Comparison of ENCODE assay signal across 31 cellular contexts in the genomic region with DNA sequence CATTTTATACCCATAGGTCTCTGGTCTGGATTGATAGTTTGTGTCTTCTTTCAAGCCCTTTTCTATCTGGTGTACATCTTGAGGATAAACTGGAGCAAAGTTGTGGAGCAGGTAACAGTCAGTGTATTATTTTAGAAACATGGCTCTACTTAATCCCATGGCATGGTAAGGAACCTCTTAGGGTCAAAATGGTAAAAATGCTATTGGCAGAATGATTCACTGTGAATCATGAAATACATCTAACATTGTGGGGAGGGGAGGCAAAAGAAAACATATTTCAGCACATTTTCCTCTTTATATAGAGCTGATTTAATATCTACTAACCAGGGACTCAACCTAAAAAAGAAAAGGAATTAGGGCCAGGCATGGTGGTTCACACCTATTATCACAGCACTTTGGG.
"Had no signal": no experiment of that assay in that cellular context is flagged by ENCODE, and none has a peak within 500 bp of the region (broad histone marks: within the 10 kb centered on the region; RNA-seq: fewer than 3 reads in every experiment).

No MANE protein-coding gene starts in this region.

- H3K36me3 ChIP-seq: breast epithelium, esophagus squamous epithelium, left ventricle myocardium inferior, right lobe of liver, uterus had no signal

- H3K27me3 Mint-ChIP-seq: type B pancreatic cell had no signal

- DNase-seq: activated CD4-positive, alpha-beta memory T cell treated with anti-CD3 and anti-CD28 coated beads for 36 hours; activated CD4-positive, alpha-beta T cell treated with anti-CD3 and anti-CD28 coated beads, Interleukin-2, amount 10 ng/mL, durations not matched to agents 24 days and 14 days; activated CD4-positive, CD25-positive, alpha-beta regulatory T cell treated with anti-CD3 and anti-CD28 coated beads, Interleukin-2, amount 50 U/mL, for 72 hours; activated naive CD8-positive, alpha-beta T cell treated with anti-CD3 and anti-CD28 coated beads, Interleukin-2, amount 50 U/mL, for 24 hours; activated T-cell treated with anti-CD3 and anti-CD28 coated beads, Interleukin-2, amount 50 U/mL, for 4 hours; amygdala; dermis blood vessel endothelial cell; effector CD4-positive, alpha-beta T cell; esophagus squamous epithelium; kidney glomerular epithelial cell; left ventricle myocardium inferior; mucosa of descending colon; right lobe of liver; stimulated activated CD4-positive, alpha-beta T cell treated with anti-CD3 and anti-CD28 coated beads, Interleukin-1b, Interleukin-23, amount 100 ng/mL, for 48 hours; stimulated activated CD4-positive, alpha-beta T cell treated with anti-CD3 and anti-CD28 coated beads, Interleukin-4, amount 100 ng/mL, for 4 hours; stimulated activated CD8-positive, alpha-beta memory T cell treated with anti-CD3 and anti-CD28 coated beads, Interleukin-4, amount 100 ng/mL, for 48 hours; stimulated activated naive CD8-positive, alpha-beta T cell treated with anti-CD3 and anti-CD28 coated beads, Interleukin-15, amount 100 ng/mL, for 72 hours; substantia nigra; T-helper 2 cell; uterus had no signal

- H3K4me3 ChIP-seq: breast epithelium, esophagus squamous epithelium, left ventricle myocardium inferior, lung, mucosa of descending colon, right lobe of liver, smooth muscle cell, uterus had no signal

- FAIRE-seq: colon, frontal cortex had no signal

- H3K4me1 Mint-ChIP-seq: activated CD4-positive, alpha-beta T cell treated with anti-CD3 and anti-CD28 coated beads, Interleukin-2, amount 10 ng/mL, durations not matched to agents 24 days and 14 days; activated naive CD4-positive, alpha-beta T cell treated with anti-CD3 and anti-CD28 coated beads, Interleukin-2, amount 50 U/mL, for 24 hours; activated naive CD8-positive, alpha-beta T cell treated with anti-CD3 and anti-CD28 coated beads, Interleukin-2, amount 50 U/mL, for 24 hours; central memory CD8-positive, alpha-beta T cell; stimulated activated memory B cell treated with anti-CD40 and anti-IgM and Interleukin-4, amounts not matched to agents 10 μg/mL and 1 μg/mL and 100 μg/mL, for 72 hours; stimulated activated naive CD8-positive, alpha-beta T cell treated with anti-CD3 and anti-CD28 coated beads, Interleukin-15, amount 100 ng/mL, for 72 hours had no signal

- H3K4me2 ChIP-seq: smooth muscle cell had no signal

- H3K9me3 Mint-ChIP-seq: activated CD4-positive, alpha-beta memory T cell treated with anti-CD3 and anti-CD28 coated beads for 36 hours; activated CD4-positive, alpha-beta T cell treated with anti-CD3 and anti-CD28 coated beads, Interleukin-2, amount 10 ng/mL, durations not matched to agents 24 days and 14 days; activated naive CD4-positive, alpha-beta T cell treated with anti-CD3 and anti-CD28 coated beads, Interleukin-2, amount 50 U/mL, for 24 hours; activated naive CD8-positive, alpha-beta T cell treated with anti-CD3 and anti-CD28 coated beads, Interleukin-2, amount 50 U/mL, for 24 hours; activated T-cell treated with anti-CD3 and anti-CD28 coated beads, Interleukin-2, amount 50 U/mL, for 4 hours; activated T-helper 2 cell treated with anti-CD3 and anti-CD28 coated beads, Interferon-gamma antibody, Interleukin-2, Interleukin-4, amounts not matched to agents 10 μg/mL and 5 μg/mL and 100 μg/mL, durations not matched to agents 14 hours and 24 hours and 36 hours; central memory CD8-positive, alpha-beta T cell; natural killer cell treated with Interleukin-12 subunit alpha and Interleukin-12 subunit beta and Interleukin-15 and Interleukin-18, amount 100 ng/mL, for 72 hours; stimulated activated memory B cell treated with anti-CD40 and anti-IgM and Interleukin-4, amounts not matched to agents 10 μg/mL and 1 μg/mL and 100 μg/mL, for 72 hours; stimulated activated naive CD8-positive, alpha-beta T cell treated with anti-CD3 and anti-CD28 coated beads, Interleukin-15, amount 100 ng/mL, for 72 hours; type B pancreatic cell had no signal

- H3K9me3 ChIP-seq: breast epithelium, esophagus squamous epithelium, left ventricle myocardium inferior, mucosa of descending colon, right lobe of liver, uterus had no signal

- H3K27me3 ChIP-seq: breast epithelium, right lobe of liver, uterus had no signal

- H3K27ac Mint-ChIP-seq: activated CD4-positive, alpha-beta memory T cell treated with anti-CD3 and anti-CD28 coated beads for 36 hours; activated CD4-positive, alpha-beta T cell treated with anti-CD3 and anti-CD28 coated beads, Interleukin-2, amount 10 ng/mL, durations not matched to agents 24 days and 14 days; activated naive CD4-positive, alpha-beta T cell treated with anti-CD3 and anti-CD28 coated beads, Interleukin-2, amount 50 U/mL, for 24 hours; activated naive CD8-positive, alpha-beta T cell treated with anti-CD3 and anti-CD28 coated beads, Interleukin-2, amount 50 U/mL, for 24 hours; activated T-helper 2 cell treated with anti-CD3 and anti-CD28 coated beads, Interferon-gamma antibody, Interleukin-2, Interleukin-4, amounts not matched to agents 10 μg/mL and 5 μg/mL and 100 μg/mL, durations not matched to agents 14 hours and 24 hours and 36 hours; natural killer cell treated with Interleukin-12 subunit alpha and Interleukin-12 subunit beta and Interleukin-15 and Interleukin-18, amount 100 ng/mL, for 72 hours; stimulated activated memory B cell treated with anti-CD40 and anti-IgM and Interleukin-4, amounts not matched to agents 10 μg/mL and 1 μg/mL and 100 μg/mL, for 72 hours; type B pancreatic cell had no signal

- H3K4me1 ChIP-seq: breast epithelium, esophagus squamous epithelium, left ventricle myocardium inferior, uterus had no signal

- H3K36me3 Mint-ChIP-seq: activated CD4-positive, alpha-beta memory T cell treated with anti-CD3 and anti-CD28 coated beads for 36 hours; activated naive CD4-positive, alpha-beta T cell treated with anti-CD3 and anti-CD28 coated beads, Interleukin-2, amount 50 U/mL, for 24 hours; natural killer cell treated with Interleukin-12 subunit alpha and Interleukin-12 subunit beta and Interleukin-15 and Interleukin-18, amount 100 ng/mL, for 72 hours; stimulated activated memory B cell treated with anti-CD40 and anti-IgM and Interleukin-4, amounts not matched to agents 10 μg/mL and 1 μg/mL and 100 μg/mL, for 72 hours; type B pancreatic cell had no signal

- H3K4me3 Mint-ChIP-seq: activated CD4-positive, alpha-beta memory T cell treated with anti-CD3 and anti-CD28 coated beads for 36 hours; activated CD4-positive, alpha-beta T cell treated with anti-CD3 and anti-CD28 coated beads, Interleukin-2, amount 10 ng/mL, durations not matched to agents 24 days and 14 days; activated naive CD4-positive, alpha-beta T cell treated with anti-CD3 and anti-CD28 coated beads, Interleukin-2, amount 50 U/mL, for 24 hours; activated naive CD8-positive, alpha-beta T cell treated with anti-CD3 and anti-CD28 coated beads, Interleukin-2, amount 50 U/mL, for 24 hours; activated T-cell treated with anti-CD3 and anti-CD28 coated beads, Interleukin-2, amount 50 U/mL, for 4 hours; central memory CD8-positive, alpha-beta T cell; natural killer cell treated with Interleukin-12 subunit alpha and Interleukin-12 subunit beta and Interleukin-15 and Interleukin-18, amount 100 ng/mL, for 72 hours; stimulated activated memory B cell treated with anti-CD40 and anti-IgM and Interleukin-4, amounts not matched to agents 10 μg/mL and 1 μg/mL and 100 μg/mL, for 72 hours; stimulated activated naive CD8-positive, alpha-beta T cell treated with anti-CD3 and anti-CD28 coated beads, Interleukin-15, amount 100 ng/mL, for 72 hours; type B pancreatic cell had no signal

- ATAC-seq: activated naive CD8-positive, alpha-beta T cell treated with anti-CD3 and anti-CD28 coated beads, Interleukin-2, amount 50 U/mL, for 24 hours; activated T-cell treated with anti-CD3 and anti-CD28 coated beads, Interleukin-2, amount 50 U/mL, for 4 hours; mucosa of descending colon; natural killer cell treated with Interleukin-12 subunit alpha and Interleukin-12 subunit beta and Interleukin-15 and Interleukin-18, amount 100 ng/mL, for 72 hours; stimulated activated memory B cell treated with anti-CD40 and anti-IgM and Interleukin-4, amounts not matched to agents 10 μg/mL and 1 μg/mL and 100 μg/mL, for 72 hours; stimulated activated naive CD8-positive, alpha-beta T cell treated with anti-CD3 and anti-CD28 coated beads, Interleukin-15, amount 100 ng/mL, for 72 hours had no signal

- H3K27ac ChIP-seq: breast epithelium, esophagus squamous epithelium, left ventricle myocardium inferior, right lobe of liver, uterus had no signal
